Comparison of ENCODE assay signal across 13 cellular contexts in genomic region chr1:202656057-202656456, GRCh38. TPM values are rescaled to one million over a fixed set of nuclear protein-coding genes. Genes with fewer than 3 reads are reported as not detected.
A peak's percentile ranks its signal among the peaks of the same experiment; 100 is the strongest.
DNase-seq lines count a peak whose midpoint lies in the region; ATAC-seq, FAIRE-seq and TF ChIP-seq lines count a peak whose summit lies in the region.
"Had no signal": no experiment of that assay in that cellular context is flagged by ENCODE, and none has a peak within 500 bp of the region (broad histone marks: within the 10 kb centered on the region; RNA-seq: fewer than 3 reads in every experiment).

No MANE protein-coding gene starts in this region.

- H3K36me3 Mint-ChIP-seq in nephron (ENCODE audit: low read depth) = no peaks in the 10 kb centered on the region
- H3K36me3 Mint-ChIP-seq: mesothelial cell of epicardium; stimulated activated memory B cell treated with anti-CD40 and anti-IgM and Interleukin-4, amounts not matched to agents 10 μg/mL and 1 μg/mL and 100 μg/mL, for 72 hours had no signal

- peaks cover 15% of the 10 kb centered on the region for H3K4me1 Mint-ChIP-seq in nephron
- H3K4me1 Mint-ChIP-seq: mesothelial cell of epicardium; stimulated activated memory B cell treated with anti-CD40 and anti-IgM and Interleukin-4, amounts not matched to agents 10 μg/mL and 1 μg/mL and 100 μg/mL, for 72 hours had no signal

- no peaks in the 10 kb centered on the region for H3K9me2 ChIP-seq in MM.1S (replicated peaks; ENCODE audit: insufficient read depth, low read length)

- no peak overlapping the region for H3K9ac ChIP-seq in MM.1S (ENCODE audit: low read length)

- H3F3A ChIP-seq in MM.1S (ENCODE audit: insufficient read depth, low read length) = no peaks in the 10 kb centered on the region

- no peaks in the 10 kb centered on the region for H3K9me3 Mint-ChIP-seq in nephron
- H3K9me3 Mint-ChIP-seq: mesothelial cell of epicardium; stimulated activated memory B cell treated with anti-CD40 and anti-IgM and Interleukin-4, amounts not matched to agents 10 μg/mL and 1 μg/mL and 100 μg/mL, for 72 hours had no signal

- ATAC-seq in activated CD4-positive, CD25-positive, alpha-beta regulatory T cell treated with anti-CD3 and anti-CD28 coated beads, Interleukin-2, amount 50 U/mL, for 24 hours = no peak
- ATAC-seq: stimulated activated memory B cell treated with anti-CD40 and anti-IgM and Interleukin-4, amounts not matched to agents 10 μg/mL and 1 μg/mL and 100 μg/mL, for 72 hours had no signal

- H3K27me3 ChIP-seq in MM.1S (replicated peaks; ENCODE audit: insufficient read depth, low read length) (peaks cover 27% of the 10 kb centered on the region), small intestine (ENCODE audit: control insufficient read depth in 2 of 2, insufficient read depth in 2 of 2, low read length in 2 of 2) (no peaks in the 10 kb centered on the region)

- no peaks in the 10 kb centered on the region for H4K20me1 ChIP-seq in MM.1S (ENCODE audit: insufficient read depth, low read length)

- WGBS in small intestine, 3 donors = 59 to 70% (median 60%) methylated on average over 10 of the region's 10 CpGs

- no peaks in the 10 kb centered on the region for H3K9me3 ChIP-seq in MM.1S (replicated peaks; ENCODE audit: insufficient read depth, low read length)
- H3K9me3 ChIP-seq in small intestine (ENCODE audit: control insufficient read depth, low read depth) = no peaks in the 10 kb centered on the region

- no peaks in the 10 kb centered on the region for H3K79me2 ChIP-seq in MM.1S (ENCODE audit: low read length)

- peaks cover 45% of the 10 kb centered on the region for H3K27me3 Mint-ChIP-seq in nephron (ENCODE audit: low read depth)

- no peak overlapping the region for H2AFZ ChIP-seq in MM.1S (ENCODE audit: low read length)

- H3K4me3 ChIP-seq in MM.1S (ENCODE audit: low read length) = no peak overlapping the region
- no peak overlapping the region for H3K4me3 ChIP-seq in choroid plexus epithelial cell (ENCODE audit: low read depth, low read length)
- H3K4me3 ChIP-seq in small intestine (ENCODE audit: low read depth in 1 of 2, low read length in 2 of 2) = no peak overlapping the region

- no peaks in the 10 kb centered on the region for H3K36me3 ChIP-seq in MM.1S (replicated peaks; ENCODE audit: insufficient read depth, low read length)
- H3K36me3 ChIP-seq in small intestine (ENCODE audit: control insufficient read depth in 2 of 2, insufficient read depth in 2 of 2, low read length in 2 of 2) = no peaks in the 10 kb centered on the region

- no peaks in the 10 kb centered on the region for H3K4me1 ChIP-seq in MM.1S (ENCODE audit: low read length)
- no peaks in the 10 kb centered on the region for H3K4me1 ChIP-seq in small intestine (ENCODE audit: control insufficient read depth in 2 of 2, insufficient read depth in 1 of 2, low read depth in 1 of 2, low read length in 1 of 2)

- TF ChIP-seq CTCF in MM.1S (IDR thresholded peaks at IDR 0.05; ENCODE audit: low read length) = peak; percentile 34
- TF ChIP-seq CTCF in choroid plexus epithelial cell (conservative IDR thresholded peaks at IDR 0.05; ENCODE audit: low read depth, low read length) = peak; percentile 56
- TF ChIP-seq CTCF in nephron (IDR thresholded peaks at IDR 0.05; ENCODE audit: unreplicated experiment in 3 of 3) = peak; percentile 14 to 17 (median 14)

- no peak overlapping the region for H3K27ac Mint-ChIP-seq in nephron
- H3K27ac Mint-ChIP-seq: mesothelial cell of epicardium; stimulated activated memory B cell treated with anti-CD40 and anti-IgM and Interleukin-4, amounts not matched to agents 10 μg/mL and 1 μg/mL and 100 μg/mL, for 72 hours had no signal

- no peak for FAIRE-seq in small intestine (lab: Jason Lieb, UNC)
- FAIRE-seq: GM19239 had no signal

- H3K27ac ChIP-seq in MM.1S (ENCODE audit: low read length) = no peak overlapping the region
- no peak overlapping the region for H3K27ac ChIP-seq in small intestine (ENCODE audit: low read depth in 1 of 2, low read length in 1 of 2)

- DNase-seq in NCI-H1092 treated with DMSO at 0.1 percent for 48 hours (lab: John Stamatoyannopoulos, UW) (peak; percentile 26), NCI-H1092 (lab: John Stamatoyannopoulos, UW) (no peak), MM.1S (no peak), choroid plexus epithelial cell (ENCODE audit: low read depth) (peak; percentile 34), GDM1 (lab: John Stamatoyannopoulos, UW) (no peak), small intestine (no peak)
- DNase-seq: activated T-cell treated with anti-CD3 and anti-CD28 coated beads for 4 hours, foreskin fibroblast had no signal

- H3K4me2 ChIP-seq in MM.1S (ENCODE audit: low read depth, low read length) = no peak overlapping the region

- no peak overlapping the region for H3K4me3 Mint-ChIP-seq in nephron
- H3K4me3 Mint-ChIP-seq: mesothelial cell of epicardium; stimulated activated memory B cell treated with anti-CD40 and anti-IgM and Interleukin-4, amounts not matched to agents 10 μg/mL and 1 μg/mL and 100 μg/mL, for 72 hours had no signal

RNA-seq across cellular contexts. Expression of gene SYT2, which starts 54.2 kb away (rescaled TPM):
- under 1 TPM in 1 of 3 donors, not detected in 2; 0.03 TPM for polyA plus RNA-seq in small intestine

Comparison
In these comparisons a context has a peak if more than half of its experiments do, and no peak if none do; other contexts are left out.
1. DNase-seq: peak in NCI-H1092 treated with DMSO at 0.1 percent for 48 hours (single experiment) and choroid plexus epithelial cell (single experiment); none in NCI-H1092 (single experiment), MM.1S (single experiment), GDM1 (single experiment) and small intestine (single experiment).
2. Peak in every context shown above with its lines, with median percentiles within 50 percentile points of each other: CTCF ChIP-seq.